In genomic region chr6:33455051-33455450, GRCh38 we compare ENCODE assay signal across 8 cellular contexts. TPM values are rescaled to one million over a fixed set of nuclear protein-coding genes. Genes with fewer than 3 reads are reported as not detected.
DNase-seq lines count a peak whose midpoint lies in the region; ATAC-seq, FAIRE-seq and TF ChIP-seq lines count a peak whose summit lies in the region.

No MANE protein-coding gene starts in this region.

- no peak for ATAC-seq in RWPE2 (ENCODE audit: low read depth)
- no peak for ATAC-seq in HG03457 (IDR thresholded peaks at IDR 0.05; ENCODE audit: unreplicated experiment)

- peak overlapping the region; percentile 54 for H3K4me3 ChIP-seq in RWPE2 (ENCODE audit: severe bottlenecking)
- H3K4me3 ChIP-seq in fibroblast of pulmonary artery (replicated peaks; ENCODE audit: low read depth, low read length): peak overlapping the region; percentile 91
- peak overlapping the region; percentile 47 to 84 for H3K4me3 ChIP-seq in prostate gland

- TF ChIP-seq POLR2A in prostate gland (IDR thresholded peaks at IDR 0.05): no peak
- TF ChIP-seq POLR2A in GM12891 (IDR thresholded peaks at IDR 0.05; ENCODE audit: low read depth, low read length): no peak

- peak overlapping the region; percentile 32 for H3K27ac ChIP-seq in RWPE2 (ENCODE audit: poor library complexity, severe bottlenecking)
- no peak overlapping the region for H3K27ac ChIP-seq in prostate gland

- FAIRE-seq in GM12891 (lab: Jason Lieb, UNC) (no peak), GM19239 (lab: Jason Lieb, UNC) (no peak)

- no peaks in the 10 kb centered on the region for H3K9me3 ChIP-seq in RWPE2 (ENCODE audit: severe bottlenecking)
- H3K9me3 ChIP-seq in prostate gland: no peaks in the 10 kb centered on the region

- intact Hi-C loops in prostate gland (cut with DNase I): loop anchor here (2.0 to 10.0 kb wide), 3 partner anchors 28 to 330 kb away; partner anchors contain the start of genes KIFC1 and LEMD2

- H3K4me1 ChIP-seq in RWPE2 (ENCODE audit: insufficient read depth, poor library complexity, severe bottlenecking) (peaks cover 3% of the 10 kb centered on the region), prostate gland (replicated peaks) (no peaks in the 10 kb centered on the region)

- peak; percentile 9 for DNase-seq in ELR (ENCODE audit: low read depth)
- no peak for DNase-seq in RWPE2 (ENCODE audit: low spot score)
- no peak for DNase-seq in fibroblast of pulmonary artery (ENCODE audit: low read depth)
- no peak for DNase-seq in prostate gland (ENCODE audit: low spot score)
- DNase-seq in stimulated activated CD4-positive, alpha-beta T cell treated with anti-CD3 and anti-CD28 coated beads, Interleukin-15, amount 100 ng/mL, for 24 hours: no peak
- DNase-seq in GM12891 (ENCODE audit: insufficient read length, low spot score): no peak
- DNase-seq in GM19239 (ENCODE audit: insufficient read length, low spot score): no peak

- TF ChIP-seq CTCF in RWPE2 (IDR thresholded peaks at IDR 0.05; ENCODE audit: poor library complexity, severe bottlenecking) (no peak), fibroblast of pulmonary artery (IDR thresholded peaks at IDR 0.05; ENCODE audit: low read length, missing control alignments) (no peak), prostate gland (IDR thresholded peaks at IDR 0.05) (no peak)

- no peaks in the 10 kb centered on the region for H3K27me3 ChIP-seq in RWPE2 (ENCODE audit: insufficient read depth, poor library complexity, severe bottlenecking)
- no peaks in the 10 kb centered on the region for H3K27me3 ChIP-seq in prostate gland (replicated peaks; ENCODE audit: insufficient read depth)

- WGBS in prostate gland: 35% methylated on average over 16 of the region's 16 CpGs

- H3K36me3 ChIP-seq in RWPE2 (ENCODE audit: low read depth) (peaks cover 17% of the 10 kb centered on the region), prostate gland (no peaks in the 10 kb centered on the region)

TF ChIP-seq in GM12891, 5 proteins besides CTCF, POLR2A, EP300 and RAD21:
- no peak for TF ChIP-seq PAX5 (IDR thresholded peaks at IDR 0.05; ENCODE audit: insufficient read depth, low read length, severe bottlenecking)
- no peak for TF ChIP-seq POU2F2 (IDR thresholded peaks at IDR 0.05; ENCODE audit: low read depth, low read length)
- TF ChIP-seq SPI1 (IDR thresholded peaks at IDR 0.05; ENCODE audit: low read depth, low read length): no peak

RNA-seq across cellular contexts. Expression of gene ZBTB9, which starts 0.7 kb away (rescaled TPM):
- total RNA-seq in prostate gland: 1 to 10 TPM; 3.5 to 8.9 TPM
- 4.1 TPM for polyA plus RNA-seq in GM12891 (2012; ENCODE audit: low read depth, missing spikeins)

RNA-seq across cellular contexts. Expression of gene SYNGAP1, which starts 35.2 kb away (rescaled TPM):
- 10 to 100 TPM in 1 of 2 donors, 1 to 10 TPM in 1; 6.1 to 24.8 TPM for total RNA-seq in prostate gland
- 10.4 TPM for polyA plus RNA-seq in GM12891 (2012; ENCODE audit: low read depth, missing spikeins)

RNA-seq across cellular contexts. Expression of gene CUTA, which starts 37.1 kb away (rescaled TPM):
- total RNA-seq in prostate gland: 100 to 1,000 TPM; 189 to 260 TPM
- 237 TPM for polyA plus RNA-seq in GM12891 (2012; ENCODE audit: low read depth, missing spikeins)

RNA-seq across cellular contexts. Expression of gene PHF1, which starts 44.2 kb away (rescaled TPM):
- 100 to 1,000 TPM in 1 of 2 donors, 10 to 100 TPM in 1; 98.2 to 132 TPM for total RNA-seq in prostate gland
- 23.5 TPM for polyA plus RNA-seq in GM12891 (2012; ENCODE audit: low read depth, missing spikeins)
